21 cellular contexts compared by ENCODE assay signal in genomic region chr17:21460358-21460757, GRCh38.
DNase-seq lines count a peak whose midpoint lies in the region; TF ChIP-seq lines count a peak whose summit lies in the region.
"Had no signal": no experiment of that assay in that cellular context is flagged by ENCODE, and none has a peak within 500 bp of the region (broad histone marks: within the 10 kb centered on the region; RNA-seq: fewer than 3 reads in every experiment).

No MANE protein-coding gene starts in this region.

- peaks cover 5% of the 10 kb centered on the region for H3K4me1 Mint-ChIP-seq in MCF 10A (ENCODE audit: insufficient read depth, unreplicated experiment)

- peaks cover 0 to 19% of the 10 kb centered on the region in 2 donors for H3K27me3 ChIP-seq in breast epithelium

- no peak overlapping the region for H3K27ac Mint-ChIP-seq in MCF 10A (ENCODE audit: low read depth, unreplicated experiment)

- peaks cover 42% of the 10 kb centered on the region for H3K27me3 Mint-ChIP-seq in MCF 10A (ENCODE audit: insufficient read depth, unreplicated experiment)

- H3K27ac ChIP-seq in breast epithelium = no peak overlapping the region
- H3K27ac ChIP-seq: 22Rv1, lower lobe of right lung, parathyroid adenoma had no signal

- H3K4me3 ChIP-seq in breast epithelium = no peak overlapping the region
- H3K4me3 ChIP-seq in cardiac fibroblast (replicated peaks in 1 of 2; ENCODE audit: low read depth in 2 of 2, low read length in 2 of 2) = no peak overlapping the region
- H3K4me3 ChIP-seq: lower lobe of right lung had no signal

- no TSS peak for BruUV-seq in MCF 10A (replicated peaks; lab: Mats Ljungman, UMichigan)

- no peak for TF ChIP-seq CTCF in MCF 10A (IDR thresholded peaks at IDR 0.05; ENCODE audit: unreplicated experiment)
- no peak for TF ChIP-seq CTCF in breast epithelium (IDR thresholded peaks at IDR 0.05)
- TF ChIP-seq CTCF in cardiac fibroblast (IDR thresholded peaks at IDR 0.05; ENCODE audit: low read depth, low read length) = no peak
- TF ChIP-seq CTCF in GM20000 (IDR thresholded peaks at IDR 0.05; ENCODE audit: extremely low read depth, missing control alignments) = no peak

- no peak overlapping the region for H3K4me3 Mint-ChIP-seq in MCF 10A (ENCODE audit: unreplicated experiment)
- H3K4me3 Mint-ChIP-seq: naive thymus-derived CD4-positive, alpha-beta T cell had no signal

- intact Hi-C loops in MCF 10A (cut with micrococcal nuclease) = no loop called here
- intact Hi-C loops in breast epithelium (cut with DNase I; ENCODE audit: low total_unique reads) = no loop called here

- H3K36me3 ChIP-seq in breast epithelium = no peaks in the 10 kb centered on the region
- H3K36me3 ChIP-seq: lower lobe of right lung had no signal

- no peaks in the 10 kb centered on the region for H3K36me3 Mint-ChIP-seq in MCF 10A (ENCODE audit: insufficient read depth, unreplicated experiment)
- H3K36me3 Mint-ChIP-seq: naive thymus-derived CD4-positive, alpha-beta T cell had no signal

- no peak for TF ChIP-seq POLR2A in breast epithelium (IDR thresholded peaks at IDR 0.05)

- no peaks in the 10 kb centered on the region for H3K4me1 ChIP-seq in breast epithelium

- POLR2A ChIA-PET in MCF 10A (lab: Yijun Ruan, JAX) = no interaction called here

- H3K9me3 Mint-ChIP-seq in MCF 10A (ENCODE audit: unreplicated experiment) = no peaks in the 10 kb centered on the region
- H3K9me3 Mint-ChIP-seq: naive thymus-derived CD4-positive, alpha-beta T cell had no signal

- peak; percentile 37 for DNase-seq in MCF 10A (ENCODE audit: unreplicated experiment)
- DNase-seq in breast epithelium (ENCODE audit: low spot score in 2 of 2) = no peak
- DNase-seq in cardiac fibroblast (ENCODE audit: low read depth in 2 of 2) = peak; percentile 48 to 91
- DNase-seq in hepatic stellate cell (ENCODE audit: low spot score) = peak; percentile 78
- no peak for DNase-seq in GM20000 (ENCODE audit: low spot score)
- no peak for DNase-seq in kidney tubule cell (ENCODE audit: low spot score)
- DNase-seq in COR-L47 (lab: John Stamatoyannopoulos, UW) = no peak
- DNase-seq in NCI-H345 (lab: John Stamatoyannopoulos, UW) = no peak
- DNase-seq: activated CD4-positive, alpha-beta T cell treated with anti-CD3 and anti-CD28 coated beads, Interleukin-2, amount 50 U/mL, for 1 hour; activated gamma-delta T cell; amygdala; C1 segment of cervical spinal cord; lower lobe of right lung; naive thymus-derived CD4-positive, alpha-beta T cell; NCI-H1436; NCI-H2227 treated with DMSO at 0.1 percent for 48 hours; NK-92 treated with Interleukin-12 subunit alpha and Interleukin-12 subunit beta, amount 100 ng/mL, for 24 hours; RPMI8226; small intestine had no signal

- CTCF ChIA-PET in MCF 10A (lab: Yijun Ruan, JAX) = interaction anchor here (2.5 kb wide), 1 partner anchor 52 kb away, joined by 21 read pairs; no protein-coding TSS in a partner anchor

- H3K9me3 ChIP-seq in breast epithelium = no peaks in the 10 kb centered on the region
- H3K9me3 ChIP-seq: lower lobe of right lung had no signal

Comparison
In these comparisons a context has a peak if more than half of its experiments do, and no peak if none do; other contexts are left out.
1. DNase-seq: peak in MCF 10A (single experiment), cardiac fibroblast (2 of 2) and hepatic stellate cell (single experiment); none in breast epithelium (0 of 2), GM20000 (single experiment), kidney tubule cell (single experiment), COR-L47 (single experiment) and NCI-H345 (single experiment).